Comparison of ENCODE assay signal across 1 cellular context in the genomic region with DNA sequence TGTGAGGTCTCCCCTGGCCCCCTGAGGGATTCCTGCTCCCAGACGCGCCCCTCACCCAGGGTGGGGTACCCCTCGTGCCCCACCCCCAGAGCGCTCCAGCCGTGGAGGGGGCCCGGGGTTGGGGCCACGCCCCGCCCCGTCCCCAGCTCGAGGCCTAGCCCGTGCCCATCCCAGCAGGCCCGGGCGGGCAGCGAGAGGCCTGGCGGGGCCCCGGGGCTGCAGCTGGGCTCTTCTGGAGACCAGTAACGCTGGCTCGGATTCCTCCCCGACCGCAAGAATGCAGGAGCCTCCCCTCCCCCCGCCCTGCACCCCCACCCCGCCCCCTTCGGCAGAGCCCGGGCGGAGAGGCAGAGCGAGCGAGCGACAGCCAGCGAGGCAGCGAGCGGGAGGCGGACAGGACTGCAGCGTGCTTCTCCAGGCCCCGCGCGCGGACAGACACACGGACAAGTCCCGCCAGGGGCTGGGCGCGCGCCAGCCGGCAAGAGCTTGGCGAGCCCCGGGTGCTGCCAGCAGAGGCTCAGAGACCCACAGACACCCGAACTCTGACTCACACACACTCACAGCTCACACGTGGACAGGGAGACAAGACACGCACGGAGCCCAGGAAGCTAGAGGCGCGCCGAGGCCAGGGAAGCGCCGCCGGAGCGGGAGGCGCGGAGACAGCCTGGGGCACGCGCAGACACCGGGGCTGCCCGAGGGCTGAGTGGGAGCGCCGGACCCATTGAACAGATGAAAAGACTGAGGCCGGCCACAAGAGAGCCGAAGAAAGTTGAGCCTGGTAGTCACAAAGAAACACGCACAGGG.
A peak's percentile ranks its signal among the peaks of the same experiment; 100 is the strongest.
TF ChIP-seq lines count a peak whose summit lies in the region.

No MANE protein-coding gene starts in this region.

TF ChIP-seq in WTC11, 78 proteins besides CTCF, POLR2A, EP300 and RAD21 (continued from another document):
- TF ChIP-seq, protein P1, sequence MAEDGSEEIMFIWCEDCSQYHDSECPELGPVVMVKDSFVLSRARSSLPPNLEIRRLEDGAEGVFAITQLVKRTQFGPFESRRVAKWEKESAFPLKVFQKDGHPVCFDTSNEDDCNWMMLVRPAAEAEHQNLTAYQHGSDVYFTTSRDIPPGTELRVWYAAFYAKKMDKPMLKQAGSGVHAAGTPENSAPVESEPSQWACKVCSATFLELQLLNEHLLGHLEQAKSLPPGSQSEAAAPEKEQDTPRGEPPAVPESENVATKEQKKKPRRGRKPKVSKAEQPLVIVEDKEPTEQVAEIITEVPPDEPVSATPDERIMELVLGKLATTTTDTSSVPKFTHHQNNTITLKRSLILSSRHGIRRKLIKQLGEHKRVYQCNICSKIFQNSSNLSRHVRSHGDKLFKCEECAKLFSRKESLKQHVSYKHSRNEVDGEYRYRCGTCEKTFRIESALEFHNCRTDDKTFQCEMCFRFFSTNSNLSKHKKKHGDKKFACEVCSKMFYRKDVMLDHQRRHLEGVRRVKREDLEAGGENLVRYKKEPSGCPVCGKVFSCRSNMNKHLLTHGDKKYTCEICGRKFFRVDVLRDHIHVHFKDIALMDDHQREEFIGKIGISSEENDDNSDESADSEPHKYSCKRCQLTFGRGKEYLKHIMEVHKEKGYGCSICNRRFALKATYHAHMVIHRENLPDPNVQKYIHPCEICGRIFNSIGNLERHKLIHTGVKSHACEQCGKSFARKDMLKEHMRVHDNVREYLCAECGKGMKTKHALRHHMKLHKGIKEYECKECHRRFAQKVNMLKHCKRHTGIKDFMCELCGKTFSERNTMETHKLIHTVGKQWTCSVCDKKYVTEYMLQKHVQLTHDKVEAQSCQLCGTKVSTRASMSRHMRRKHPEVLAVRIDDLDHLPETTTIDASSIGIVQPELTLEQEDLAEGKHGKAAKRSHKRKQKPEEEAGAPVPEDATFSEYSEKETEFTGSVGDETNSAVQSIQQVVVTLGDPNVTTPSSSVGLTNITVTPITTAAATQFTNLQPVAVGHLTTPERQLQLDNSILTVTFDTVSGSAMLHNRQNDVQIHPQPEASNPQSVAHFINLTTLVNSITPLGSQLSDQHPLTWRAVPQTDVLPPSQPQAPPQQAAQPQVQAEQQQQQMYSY (CRISPR knock-in tag; IDR thresholded peaks at IDR 0.05), result no peak
- TF ChIP-seq FOXP1 (CRISPR knock-in tag; IDR thresholded peaks at IDR 0.05; ENCODE audit: borderline replicate concordance) (peak; percentile 62; the same call in 1 of the 2 replicates), NR2C2 (CRISPR knock-in tag; IDR thresholded peaks at IDR 0.05) (no peak), PRRX2 (CRISPR knock-in tag; IDR thresholded peaks at IDR 0.05) (no peak), NFE2L1 (CRISPR knock-in tag; IDR thresholded peaks at IDR 0.05) (no peak), JUN (CRISPR knock-in tag; IDR thresholded peaks at IDR 0.05) (no peak), TEAD4 (CRISPR knock-in tag; IDR thresholded peaks at IDR 0.05) (0 out of 2 replicates have a peak, but pooled peaks have one; percentile 27), KAT7 (CRISPR knock-in tag; IDR thresholded peaks at IDR 0.05; ENCODE audit: borderline replicate concordance) (no peak), E2F1 (CRISPR knock-in tag; IDR thresholded peaks at IDR 0.05) (0 out of 2 replicates have a peak, but pooled peaks have one; percentile 0), ATF3 (CRISPR knock-in tag; conservative IDR thresholded peaks at IDR 0.05) (no peak), ZNF317 (CRISPR knock-in tag; IDR thresholded peaks at IDR 0.05; ENCODE audit: borderline replicate concordance, low read depth) (no peak), HMGA2 (CRISPR knock-in tag; IDR thresholded peaks at IDR 0.05) (no peak), ATF1 (CRISPR knock-in tag; IDR thresholded peaks at IDR 0.05) (no peak), SMAD4 (CRISPR knock-in tag; IDR thresholded peaks at IDR 0.05) (no peak)
- TF ChIP-seq, protein P2, sequence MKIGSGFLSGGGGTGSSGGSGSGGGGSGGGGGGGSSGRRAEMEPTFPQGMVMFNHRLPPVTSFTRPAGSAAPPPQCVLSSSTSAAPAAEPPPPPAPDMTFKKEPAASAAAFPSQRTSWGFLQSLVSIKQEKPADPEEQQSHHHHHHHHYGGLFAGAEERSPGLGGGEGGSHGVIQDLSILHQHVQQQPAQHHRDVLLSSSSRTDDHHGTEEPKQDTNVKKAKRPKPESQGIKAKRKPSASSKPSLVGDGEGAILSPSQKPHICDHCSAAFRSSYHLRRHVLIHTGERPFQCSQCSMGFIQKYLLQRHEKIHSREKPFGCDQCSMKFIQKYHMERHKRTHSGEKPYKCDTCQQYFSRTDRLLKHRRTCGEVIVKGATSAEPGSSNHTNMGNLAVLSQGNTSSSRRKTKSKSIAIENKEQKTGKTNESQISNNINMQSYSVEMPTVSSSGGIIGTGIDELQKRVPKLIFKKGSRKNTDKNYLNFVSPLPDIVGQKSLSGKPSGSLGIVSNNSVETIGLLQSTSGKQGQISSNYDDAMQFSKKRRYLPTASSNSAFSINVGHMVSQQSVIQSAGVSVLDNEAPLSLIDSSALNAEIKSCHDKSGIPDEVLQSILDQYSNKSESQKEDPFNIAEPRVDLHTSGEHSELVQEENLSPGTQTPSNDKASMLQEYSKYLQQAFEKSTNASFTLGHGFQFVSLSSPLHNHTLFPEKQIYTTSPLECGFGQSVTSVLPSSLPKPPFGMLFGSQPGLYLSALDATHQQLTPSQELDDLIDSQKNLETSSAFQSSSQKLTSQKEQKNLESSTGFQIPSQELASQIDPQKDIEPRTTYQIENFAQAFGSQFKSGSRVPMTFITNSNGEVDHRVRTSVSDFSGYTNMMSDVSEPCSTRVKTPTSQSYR (CRISPR knock-in tag; IDR thresholded peaks at IDR 0.05), result no peak
- TF ChIP-seq, protein P3, sequence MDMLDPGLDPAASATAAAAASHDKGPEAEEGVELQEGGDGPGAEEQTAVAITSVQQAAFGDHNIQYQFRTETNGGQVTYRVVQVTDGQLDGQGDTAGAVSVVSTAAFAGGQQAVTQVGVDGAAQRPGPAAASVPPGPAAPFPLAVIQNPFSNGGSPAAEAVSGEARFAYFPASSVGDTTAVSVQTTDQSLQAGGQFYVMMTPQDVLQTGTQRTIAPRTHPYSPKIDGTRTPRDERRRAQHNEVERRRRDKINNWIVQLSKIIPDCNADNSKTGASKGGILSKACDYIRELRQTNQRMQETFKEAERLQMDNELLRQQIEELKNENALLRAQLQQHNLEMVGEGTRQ (CRISPR knock-in tag; IDR thresholded peaks at IDR 0.05), result no peak
TF ChIP-seq in WTC11: peak in this region for 6.
